ENCODE assay signal across 1 cellular context in the genomic region with DNA sequence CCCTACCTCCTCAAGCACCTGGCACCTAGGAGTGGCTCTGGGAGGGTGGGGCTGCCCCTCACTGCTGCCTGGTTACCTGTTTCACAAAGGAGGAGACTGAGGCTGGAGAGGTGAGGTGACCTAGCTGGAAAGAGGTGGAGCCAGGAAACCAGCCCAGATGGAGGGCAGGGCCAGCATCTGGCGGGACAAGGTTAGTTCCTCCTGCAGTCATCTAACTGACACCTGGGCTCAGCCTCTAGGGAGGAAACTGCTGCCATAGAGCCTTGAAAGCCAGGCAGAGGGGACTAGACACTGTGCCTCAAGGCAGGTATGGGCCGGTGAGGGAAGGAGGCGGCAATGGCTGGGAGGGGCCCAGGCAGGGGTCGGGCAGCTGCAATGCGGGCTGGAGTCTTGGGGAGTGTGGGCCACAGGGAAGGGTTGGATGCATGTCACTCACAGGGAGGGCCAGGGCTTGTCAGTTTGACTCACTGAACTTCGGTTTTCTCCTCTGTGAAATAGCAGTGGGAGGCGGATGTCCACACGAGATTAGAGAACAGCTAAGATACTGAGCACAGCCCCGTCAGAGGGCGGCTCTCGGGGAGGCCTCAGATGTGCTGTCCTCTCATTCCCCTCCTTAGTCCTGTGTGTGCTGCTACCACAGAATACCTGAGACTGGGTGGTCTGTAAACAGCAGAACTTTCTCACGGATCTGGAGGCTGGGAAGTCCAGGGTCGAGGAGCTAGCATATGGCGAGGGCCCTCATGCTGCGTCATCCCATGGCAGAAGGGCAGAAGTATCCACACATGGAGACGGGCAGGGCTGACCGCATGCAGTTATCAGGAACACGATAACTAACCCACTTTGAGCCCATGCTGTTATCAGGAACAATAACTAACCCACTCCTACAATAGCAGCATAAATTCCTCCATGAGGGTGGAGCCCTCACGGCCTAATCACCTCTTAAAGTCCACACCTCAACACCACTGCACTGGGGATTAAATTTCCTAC.
TF ChIP-seq lines count a peak whose summit lies in the region.

No MANE protein-coding gene starts in this region.

TF ChIP-seq in K562, 482 proteins besides CTCF, POLR2A, EP300 and RAD21 (continues in another document):
- 0 out of 2 replicates have a peak, but pooled peaks have one; percentile 53 for TF ChIP-seq ZBED1 (IDR thresholded peaks at IDR 0.05)
- peak; percentile 82 for TF ChIP-seq L3MBTL2 (IDR thresholded peaks at IDR 0.05)
- peak; percentile 55 for TF ChIP-seq CCNT2 (IDR thresholded peaks at IDR 0.05; ENCODE audit: borderline replicate concordance, extremely low read depth, insufficient read length, low read depth, low read length)
- 0 out of 3 replicates have a peak, but pooled peaks of 1 of the 2 experiments have one; percentile 14 for TF ChIP-seq CBX3 (IDR thresholded peaks at IDR 0.05; ENCODE audit: borderline replicate concordance in 1 of 2, low read length in 2 of 2)
- TF ChIP-seq, protein P1, sequence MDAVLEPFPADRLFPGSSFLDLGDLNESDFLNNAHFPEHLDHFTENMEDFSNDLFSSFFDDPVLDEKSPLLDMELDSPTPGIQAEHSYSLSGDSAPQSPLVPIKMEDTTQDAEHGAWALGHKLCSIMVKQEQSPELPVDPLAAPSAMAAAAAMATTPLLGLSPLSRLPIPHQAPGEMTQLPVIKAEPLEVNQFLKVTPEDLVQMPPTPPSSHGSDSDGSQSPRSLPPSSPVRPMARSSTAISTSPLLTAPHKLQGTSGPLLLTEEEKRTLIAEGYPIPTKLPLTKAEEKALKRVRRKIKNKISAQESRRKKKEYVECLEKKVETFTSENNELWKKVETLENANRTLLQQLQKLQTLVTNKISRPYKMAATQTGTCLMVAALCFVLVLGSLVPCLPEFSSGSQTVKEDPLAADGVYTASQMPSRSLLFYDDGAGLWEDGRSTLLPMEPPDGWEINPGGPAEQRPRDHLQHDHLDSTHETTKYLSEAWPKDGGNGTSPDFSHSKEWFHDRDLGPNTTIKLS (IDR thresholded peaks at IDR 0.05; ENCODE audit: borderline replicate concordance, low read depth), result peak; percentile 39; the same call in 1 of the 2 replicates
- TF ChIP-seq SMARCE1 (IDR thresholded peaks at IDR 0.05), result peak; percentile 82
- peak; percentile 63; the same call in 1 of the 2 replicates for TF ChIP-seq RUNX1 (IDR thresholded peaks at IDR 0.05; ENCODE audit: low read depth)
- TF ChIP-seq ZBTB34 (CRISPR knock-in tag; IDR thresholded peaks at IDR 0.05), result no peak
- TF ChIP-seq KDM5B (IDR thresholded peaks at IDR 0.05; ENCODE audit: insufficient replicate concordance, low read depth, low read length), result peak; percentile 34
- TF ChIP-seq FOXM1 (IDR thresholded peaks at IDR 0.05; ENCODE audit: low read depth), result peak; percentile 13; the same call in 1 of the 2 replicates
- TF ChIP-seq FOXM1 (CRISPR knock-in tag; IDR thresholded peaks at IDR 0.05; ENCODE audit: low read depth), result no peak
- TF ChIP-seq POLR2G (IDR thresholded peaks at IDR 0.05; ENCODE audit: low read depth, low read length), result peak; percentile 62
- TF ChIP-seq TFAM (CRISPR knock-in tag; conservative IDR thresholded peaks at IDR 0.05), result no peak
- TF ChIP-seq ZNF431 (CRISPR knock-in tag; IDR thresholded peaks at IDR 0.05), result no peak
- TF ChIP-seq THRAP3 (IDR thresholded peaks at IDR 0.05; ENCODE audit: borderline replicate concordance), result no peak
- no peak for TF ChIP-seq ZNF347 (CRISPR knock-in tag; IDR thresholded peaks at IDR 0.05; ENCODE audit: low read depth)
- TF ChIP-seq SREBF2 (CRISPR knock-in tag; IDR thresholded peaks at IDR 0.05), result peak; percentile 95; the same call in 1 of the 2 replicates
- TF ChIP-seq ZNF124 (CRISPR knock-in tag; IDR thresholded peaks at IDR 0.05), result no peak
- peak; percentile 19 for TF ChIP-seq DACH1 (IDR thresholded peaks at IDR 0.05; ENCODE audit: partially characterized antibody)
- TF ChIP-seq RBBP5 (IDR thresholded peaks at IDR 0.05; ENCODE audit: borderline replicate concordance, insufficient read depth, low read length, poor library complexity, severe bottlenecking), result peak; percentile 45
- no peak for TF ChIP-seq GTF3C2 (IDR thresholded peaks at IDR 0.05; ENCODE audit: borderline replicate concordance, extremely low read depth, insufficient read length)
- peak; percentile 72; the same call in 1 of the 2 replicates for TF ChIP-seq GATAD2A (IDR thresholded peaks at IDR 0.05)
- no peak for TF ChIP-seq ZNF778 (CRISPR knock-in tag; IDR thresholded peaks at IDR 0.05)
- TF ChIP-seq MAZ (CRISPR knock-in tag; conservative IDR thresholded peaks at IDR 0.05 in 1 of 2, IDR thresholded peaks at IDR 0.05 in 1 of 2), result 0 out of 4 replicates have a peak, but pooled peaks have one; percentile 18 to 41
- TF ChIP-seq TCF3 (CRISPR knock-in tag; IDR thresholded peaks at IDR 0.05), result peak; percentile 80
- TF ChIP-seq GATAD2B (IDR thresholded peaks at IDR 0.05; ENCODE audit: borderline replicate concordance), result peak; percentile 39; the same call in 1 of the 2 replicates
- TF ChIP-seq ZNF445 (CRISPR knock-in tag; IDR thresholded peaks at IDR 0.05; ENCODE audit: low read depth), result no peak
- TF ChIP-seq, protein P2, sequence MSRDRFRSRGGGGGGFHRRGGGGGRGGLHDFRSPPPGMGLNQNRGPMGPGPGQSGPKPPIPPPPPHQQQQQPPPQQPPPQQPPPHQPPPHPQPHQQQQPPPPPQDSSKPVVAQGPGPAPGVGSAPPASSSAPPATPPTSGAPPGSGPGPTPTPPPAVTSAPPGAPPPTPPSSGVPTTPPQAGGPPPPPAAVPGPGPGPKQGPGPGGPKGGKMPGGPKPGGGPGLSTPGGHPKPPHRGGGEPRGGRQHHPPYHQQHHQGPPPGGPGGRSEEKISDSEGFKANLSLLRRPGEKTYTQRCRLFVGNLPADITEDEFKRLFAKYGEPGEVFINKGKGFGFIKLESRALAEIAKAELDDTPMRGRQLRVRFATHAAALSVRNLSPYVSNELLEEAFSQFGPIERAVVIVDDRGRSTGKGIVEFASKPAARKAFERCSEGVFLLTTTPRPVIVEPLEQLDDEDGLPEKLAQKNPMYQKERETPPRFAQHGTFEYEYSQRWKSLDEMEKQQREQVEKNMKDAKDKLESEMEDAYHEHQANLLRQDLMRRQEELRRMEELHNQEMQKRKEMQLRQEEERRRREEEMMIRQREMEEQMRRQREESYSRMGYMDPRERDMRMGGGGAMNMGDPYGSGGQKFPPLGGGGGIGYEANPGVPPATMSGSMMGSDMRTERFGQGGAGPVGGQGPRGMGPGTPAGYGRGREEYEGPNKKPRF (IDR thresholded peaks at IDR 0.05; ENCODE audit: low read depth, low read length), result no peak
- TF ChIP-seq EP400 (IDR thresholded peaks at IDR 0.05), result peak; percentile 60
- no peak for TF ChIP-seq SNIP1 (IDR thresholded peaks at IDR 0.05; ENCODE audit: low read depth)
- TF ChIP-seq, protein P3, sequence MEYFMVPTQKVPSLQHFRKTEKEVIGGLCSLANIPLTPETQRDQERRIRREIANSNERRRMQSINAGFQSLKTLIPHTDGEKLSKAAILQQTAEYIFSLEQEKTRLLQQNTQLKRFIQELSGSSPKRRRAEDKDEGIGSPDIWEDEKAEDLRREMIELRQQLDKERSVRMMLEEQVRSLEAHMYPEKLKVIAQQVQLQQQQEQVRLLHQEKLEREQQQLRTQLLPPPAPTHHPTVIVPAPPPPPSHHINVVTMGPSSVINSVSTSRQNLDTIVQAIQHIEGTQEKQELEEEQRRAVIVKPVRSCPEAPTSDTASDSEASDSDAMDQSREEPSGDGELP (CRISPR knock-in tag; IDR thresholded peaks at IDR 0.05; ENCODE audit: borderline replicate concordance), result peak; percentile 66
- peak; percentile 89 for TF ChIP-seq ARID1B (IDR thresholded peaks at IDR 0.05)
- TF ChIP-seq, protein P4, sequence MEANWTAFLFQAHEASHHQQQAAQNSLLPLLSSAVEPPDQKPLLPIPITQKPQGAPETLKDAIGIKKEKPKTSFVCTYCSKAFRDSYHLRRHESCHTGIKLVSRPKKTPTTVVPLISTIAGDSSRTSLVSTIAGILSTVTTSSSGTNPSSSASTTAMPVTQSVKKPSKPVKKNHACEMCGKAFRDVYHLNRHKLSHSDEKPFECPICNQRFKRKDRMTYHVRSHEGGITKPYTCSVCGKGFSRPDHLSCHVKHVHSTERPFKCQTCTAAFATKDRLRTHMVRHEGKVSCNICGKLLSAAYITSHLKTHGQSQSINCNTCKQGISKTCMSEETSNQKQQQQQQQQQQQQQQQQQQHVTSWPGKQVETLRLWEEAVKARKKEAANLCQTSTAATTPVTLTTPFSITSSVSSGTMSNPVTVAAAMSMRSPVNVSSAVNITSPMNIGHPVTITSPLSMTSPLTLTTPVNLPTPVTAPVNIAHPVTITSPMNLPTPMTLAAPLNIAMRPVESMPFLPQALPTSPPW (CRISPR knock-in tag; IDR thresholded peaks at IDR 0.05), result peak; percentile 44
- TF ChIP-seq, protein P5, sequence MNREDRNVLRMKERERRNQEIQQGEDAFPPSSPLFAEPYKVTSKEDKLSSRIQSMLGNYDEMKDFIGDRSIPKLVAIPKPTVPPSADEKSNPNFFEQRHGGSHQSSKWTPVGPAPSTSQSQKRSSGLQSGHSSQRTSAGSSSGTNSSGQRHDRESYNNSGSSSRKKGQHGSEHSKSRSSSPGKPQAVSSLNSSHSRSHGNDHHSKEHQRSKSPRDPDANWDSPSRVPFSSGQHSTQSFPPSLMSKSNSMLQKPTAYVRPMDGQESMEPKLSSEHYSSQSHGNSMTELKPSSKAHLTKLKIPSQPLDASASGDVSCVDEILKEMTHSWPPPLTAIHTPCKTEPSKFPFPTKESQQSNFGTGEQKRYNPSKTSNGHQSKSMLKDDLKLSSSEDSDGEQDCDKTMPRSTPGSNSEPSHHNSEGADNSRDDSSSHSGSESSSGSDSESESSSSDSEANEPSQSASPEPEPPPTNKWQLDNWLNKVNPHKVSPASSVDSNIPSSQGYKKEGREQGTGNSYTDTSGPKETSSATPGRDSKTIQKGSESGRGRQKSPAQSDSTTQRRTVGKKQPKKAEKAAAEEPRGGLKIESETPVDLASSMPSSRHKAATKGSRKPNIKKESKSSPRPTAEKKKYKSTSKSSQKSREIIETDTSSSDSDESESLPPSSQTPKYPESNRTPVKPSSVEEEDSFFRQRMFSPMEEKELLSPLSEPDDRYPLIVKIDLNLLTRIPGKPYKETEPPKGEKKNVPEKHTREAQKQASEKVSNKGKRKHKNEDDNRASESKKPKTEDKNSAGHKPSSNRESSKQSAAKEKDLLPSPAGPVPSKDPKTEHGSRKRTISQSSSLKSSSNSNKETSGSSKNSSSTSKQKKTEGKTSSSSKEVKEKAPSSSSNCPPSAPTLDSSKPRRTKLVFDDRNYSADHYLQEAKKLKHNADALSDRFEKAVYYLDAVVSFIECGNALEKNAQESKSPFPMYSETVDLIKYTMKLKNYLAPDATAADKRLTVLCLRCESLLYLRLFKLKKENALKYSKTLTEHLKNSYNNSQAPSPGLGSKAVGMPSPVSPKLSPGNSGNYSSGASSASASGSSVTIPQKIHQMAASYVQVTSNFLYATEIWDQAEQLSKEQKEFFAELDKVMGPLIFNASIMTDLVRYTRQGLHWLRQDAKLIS (CRISPR knock-in tag; IDR thresholded peaks at IDR 0.05), result peak; percentile 32; the same call in 1 of the 2 replicates
- peak; percentile 87 for TF ChIP-seq MEIS2 (IDR thresholded peaks at IDR 0.05; ENCODE audit: partially characterized antibody)
- TF ChIP-seq, protein P6, sequence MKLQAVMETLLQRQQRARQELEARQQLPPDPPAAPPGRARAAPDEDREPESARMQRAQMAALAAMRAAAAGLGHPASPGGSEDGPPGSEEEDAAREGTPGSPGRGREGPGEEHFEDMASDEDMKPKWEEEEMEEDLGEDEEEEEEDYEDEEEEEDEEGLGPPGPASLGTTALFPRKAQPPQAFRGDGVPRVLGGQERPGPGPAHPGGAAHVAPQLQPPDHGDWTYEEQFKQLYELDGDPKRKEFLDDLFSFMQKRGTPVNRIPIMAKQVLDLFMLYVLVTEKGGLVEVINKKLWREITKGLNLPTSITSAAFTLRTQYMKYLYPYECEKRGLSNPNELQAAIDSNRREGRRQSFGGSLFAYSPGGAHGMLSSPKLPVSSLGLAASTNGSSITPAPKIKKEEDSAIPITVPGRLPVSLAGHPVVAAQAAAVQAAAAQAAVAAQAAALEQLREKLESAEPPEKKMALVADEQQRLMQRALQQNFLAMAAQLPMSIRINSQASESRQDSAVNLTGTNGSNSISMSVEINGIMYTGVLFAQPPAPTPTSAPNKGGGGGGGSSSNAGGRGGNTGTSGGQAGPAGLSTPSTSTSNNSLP (IDR thresholded peaks at IDR 0.05; ENCODE audit: borderline replicate concordance, low read depth, low read length), result 0 out of 2 replicates have a peak, but pooled peaks have one; percentile 38
- no peak for TF ChIP-seq ZC3H11A (IDR thresholded peaks at IDR 0.05; ENCODE audit: low read depth, low read length)
- TF ChIP-seq TRIM24 (IDR thresholded peaks at IDR 0.05), result 0 out of 4 replicates have a peak, but pooled peaks of 1 of the 2 experiments have one; percentile 22
- TF ChIP-seq NCOR1 (IDR thresholded peaks at IDR 0.05), result peak; percentile 64
